Comparison of ENCODE assay signal across 9 cellular contexts in genomic region chr11:132114185-132114584, GRCh38.
DNase-seq lines count a peak whose midpoint lies in the region; ATAC-seq and TF ChIP-seq lines count a peak whose summit lies in the region.
"Had no signal": no experiment of that assay in that cellular context is flagged by ENCODE, and none has a peak within 500 bp of the region (broad histone marks: within the 10 kb centered on the region; RNA-seq: fewer than 3 reads in every experiment).

No MANE protein-coding gene starts in this region.

- no peaks in the 10 kb centered on the region for H3K9me3 ChIP-seq in CD4-positive, alpha-beta T cell (ENCODE audit: control insufficient read depth, low read length)

- no peak for ATAC-seq in CD4-positive, alpha-beta T cell (ENCODE audit: poor library complexity)
- ATAC-seq in HG03175 (IDR thresholded peaks at IDR 0.05; ENCODE audit: unreplicated experiment): no peak

- TF ChIP-seq CTCF in chondrocyte (IDR thresholded peaks at IDR 0.05) (peak; percentile 70), neural crest cell (conservative IDR thresholded peaks at IDR 0.05) (peak; percentile 59)
- no peak for TF ChIP-seq CTCF in CD4-positive, alpha-beta T cell (IDR thresholded peaks at IDR 0.05)

- DNase-seq in NCI-H524 (lab: John Stamatoyannopoulos, UW) (peak; percentile 43 to 54), NCI-H524 treated with DMSO at 0.1 percent for 48 hours (lab: John Stamatoyannopoulos, UW) (no peak), NCI-H1930 (lab: John Stamatoyannopoulos, UW) (peak; percentile 44 to 58), chondrocyte (ENCODE audit: low spot score) (no peak), neural crest cell (ENCODE audit: low read depth, low spot score) (peak; percentile 26)
- DNase-seq in stimulated activated CD4-positive, alpha-beta T cell treated with anti-CD3 and anti-CD28 coated beads, Interleukin-1b, Interleukin-23, amount 100 ng/mL, for 48 hours: no peak
- DNase-seq in CD4-positive, alpha-beta T cell: no peak

- CTCF ChIA-PET in CD4-positive, alpha-beta T cell (lab: Charles Lee): no interaction called here

- H3K27me3 ChIP-seq in CD4-positive, alpha-beta T cell (ENCODE audit: control insufficient read depth, insufficient read depth, low read length): no peaks in the 10 kb centered on the region

- no peaks in the 10 kb centered on the region for H3K27me3 Mint-ChIP-seq in chondrocyte (ENCODE audit: low read depth)
- H3K27me3 Mint-ChIP-seq in neural crest cell (ENCODE audit: low read depth): no peaks in the 10 kb centered on the region
- H3K27me3 Mint-ChIP-seq in CD4-positive, alpha-beta T cell: no peaks in the 10 kb centered on the region

- H3K4me1 Mint-ChIP-seq in chondrocyte (ENCODE audit: low read depth) (peaks cover 44% of the 10 kb centered on the region), neural crest cell (peaks cover 24% of the 10 kb centered on the region)
- H3K4me1 Mint-ChIP-seq in CD4-positive, alpha-beta T cell (ENCODE audit: low read depth): no peaks in the 10 kb centered on the region
- H3K4me1 Mint-ChIP-seq: CD4-positive, CD25-positive, alpha-beta regulatory T cell had no signal

- no peak overlapping the region for H3K4me3 Mint-ChIP-seq in chondrocyte (ENCODE audit: unreplicated experiment)
- H3K4me3 Mint-ChIP-seq in neural crest cell: no peak overlapping the region
- H3K4me3 Mint-ChIP-seq in CD4-positive, alpha-beta T cell: no peak overlapping the region
- H3K4me3 Mint-ChIP-seq: CD4-positive, CD25-positive, alpha-beta regulatory T cell had no signal

- POLR2A ChIA-PET in CD4-positive, alpha-beta T cell (lab: Charles Lee): no interaction called here

- H3K27ac ChIP-seq in CD4-positive, alpha-beta T cell (ENCODE audit: low read depth, low read length): no peak overlapping the region

- intact Hi-C loops in CD4-positive, alpha-beta T cell (cut with DNase I, micrococcal nuclease): no loop called here

- H3K27ac Mint-ChIP-seq in chondrocyte (ENCODE audit: unreplicated experiment) (peak overlapping the region; percentile 30), neural crest cell (ENCODE audit: unreplicated experiment) (no peak overlapping the region)
- H3K27ac Mint-ChIP-seq in CD4-positive, alpha-beta T cell: no peak overlapping the region
- H3K27ac Mint-ChIP-seq: CD4-positive, CD25-positive, alpha-beta regulatory T cell had no signal

- no peaks in the 10 kb centered on the region for H3K9me3 Mint-ChIP-seq in chondrocyte (ENCODE audit: low read depth)
- no peaks in the 10 kb centered on the region for H3K9me3 Mint-ChIP-seq in neural crest cell
- peaks cover 3% of the 10 kb centered on the region for H3K9me3 Mint-ChIP-seq in CD4-positive, alpha-beta T cell

- peaks cover 1% of the 10 kb centered on the region for H3K36me3 Mint-ChIP-seq in chondrocyte (ENCODE audit: low read depth)
- H3K36me3 Mint-ChIP-seq in neural crest cell (ENCODE audit: low read depth): no peaks in the 10 kb centered on the region
- H3K36me3 Mint-ChIP-seq in CD4-positive, alpha-beta T cell (ENCODE audit: low read depth): no peaks in the 10 kb centered on the region
- H3K36me3 Mint-ChIP-seq: CD4-positive, CD25-positive, alpha-beta regulatory T cell had no signal

Comparison
In these comparisons a context has a peak if more than half of its experiments do, and no peak if none do; other contexts are left out.
1. DNase-seq: peak in NCI-H524 (2 of 2), NCI-H1930 (2 of 2) and neural crest cell (single experiment); none in NCI-H524 treated with DMSO at 0.1 percent for 48 hours (single experiment), chondrocyte (single experiment), stimulated activated CD4-positive, alpha-beta T cell treated with anti-CD3 and anti-CD28 coated beads, Interleukin-1b, Interleukin-23, amount 100 ng/mL, for 48 hours (single experiment) and CD4-positive, alpha-beta T cell (0 of 10).